1 cellular context compared by ENCODE assay signal in genomic region chr17:38509008-38509771, GRCh38.
TF ChIP-seq lines count a peak whose summit lies in the region.

No MANE protein-coding gene starts in this region.

TF ChIP-seq in HepG2, 621 proteins besides CTCF, POLR2A, EP300 and RAD21 (continued from another document and continues in another):
- TF ChIP-seq SAP130 (CRISPR knock-in tag; IDR thresholded peaks at IDR 0.05; ENCODE audit: low read depth) (peak; percentile 37; the same call in 1 of the 2 replicates), ZNF644 (CRISPR knock-in tag; IDR thresholded peaks at IDR 0.05; ENCODE audit: low read depth) (no peak), KAT2B (IDR thresholded peaks at IDR 0.05; ENCODE audit: borderline replicate concordance, low read depth, low read length) (no peak), SNAPC4 (CRISPR knock-in tag; IDR thresholded peaks at IDR 0.05) (no peak), HOXA3 (CRISPR knock-in tag; IDR thresholded peaks at IDR 0.05) (peak; percentile 24; the same call in 1 of the 2 replicates), ZNF230 (CRISPR knock-in tag; IDR thresholded peaks at IDR 0.05) (0 out of 2 replicates have a peak, but pooled peaks have one; percentile 12), ATF4 (CRISPR knock-in tag; IDR thresholded peaks at IDR 0.05) (peak in 1 of 2 experiments; percentile 51; a peak in 1 of 4 replicates), ZNF30 (CRISPR knock-in tag; IDR thresholded peaks at IDR 0.05) (0 out of 2 replicates have a peak, but pooled peaks have one; percentile 60), MAX (IDR thresholded peaks at IDR 0.05) (no peak), NCOA2 (CRISPR knock-in tag; IDR thresholded peaks at IDR 0.05) (peak; percentile 30; the same call in 1 of the 2 replicates), NFE2 (CRISPR knock-in tag; IDR thresholded peaks at IDR 0.05) (no peak), ZBTB3 (CRISPR knock-in tag; IDR thresholded peaks at IDR 0.05; ENCODE audit: borderline replicate concordance, low read depth) (no peak), NR0B2 (CRISPR knock-in tag; IDR thresholded peaks at IDR 0.05) (no peak), ZNF580 (CRISPR knock-in tag; IDR thresholded peaks at IDR 0.05; ENCODE audit: borderline replicate concordance, low read depth) (peak; percentile 62; the same call in 1 of the 2 replicates), FOXA3 (CRISPR knock-in tag; IDR thresholded peaks at IDR 0.05) (0 out of 2 replicates have a peak, but pooled peaks have one; percentile 9), KMT2A (CRISPR knock-in tag; IDR thresholded peaks at IDR 0.05) (0 out of 2 replicates have a peak, but pooled peaks have one; percentile 31), TGIF2 (CRISPR knock-in tag; IDR thresholded peaks at IDR 0.05) (no peak), EZH2 (conservative IDR thresholded peaks at IDR 0.05; ENCODE audit: low read depth, low read length) (peak; percentile 12; the same call in 1 of the 2 replicates), HOMEZ (CRISPR knock-in tag; IDR thresholded peaks at IDR 0.05; ENCODE audit: low read depth) (no peak), ZNF414 (CRISPR knock-in tag; IDR thresholded peaks at IDR 0.05) (peak; percentile 72; the same call in 1 of the 2 replicates), POLR2AphosphoS2 (IDR thresholded peaks at IDR 0.05; ENCODE audit: low read depth, low read length) (no peak), CERS6 (CRISPR knock-in tag; IDR thresholded peaks at IDR 0.05) (0 out of 2 replicates have a peak, but pooled peaks have one; percentile 27), MXD3 (CRISPR knock-in tag; IDR thresholded peaks at IDR 0.05) (0 out of 2 replicates have a peak, but pooled peaks have one; percentile 35), CSRNP1 (CRISPR knock-in tag; IDR thresholded peaks at IDR 0.05) (no peak), ZNF44 (CRISPR knock-in tag; IDR thresholded peaks at IDR 0.05) (0 out of 2 replicates have a peak, but pooled peaks have one; percentile 19), ZNF629 (CRISPR knock-in tag; conservative IDR thresholded peaks at IDR 0.05) (no peak), ZNF550 (CRISPR knock-in tag; IDR thresholded peaks at IDR 0.05; ENCODE audit: borderline replicate concordance) (no peak), NFIC (IDR thresholded peaks at IDR 0.05; ENCODE audit: low read length) (no peak), SMAD3 (CRISPR knock-in tag; IDR thresholded peaks at IDR 0.05) (no peak), ZNF605 (CRISPR knock-in tag; IDR thresholded peaks at IDR 0.05) (no peak; the same call in 1 of the 2 replicates), ETV5 (CRISPR knock-in tag; IDR thresholded peaks at IDR 0.05; ENCODE audit: borderline replicate concordance) (0 out of 2 replicates have a peak, but pooled peaks have one; percentile 21), ZNF674 (CRISPR knock-in tag; IDR thresholded peaks at IDR 0.05; ENCODE audit: low read depth) (0 out of 2 replicates have a peak, but pooled peaks have one; percentile 37), ZBED4 (CRISPR knock-in tag; IDR thresholded peaks at IDR 0.05; ENCODE audit: borderline replicate concordance) (0 out of 2 replicates have a peak, but pooled peaks have one; percentile 20), ZNF264 (CRISPR knock-in tag; IDR thresholded peaks at IDR 0.05) (no peak), ZNF607 (CRISPR knock-in tag; IDR thresholded peaks at IDR 0.05; ENCODE audit: borderline replicate concordance) (no peak), CENPT (CRISPR knock-in tag; IDR thresholded peaks at IDR 0.05; ENCODE audit: low read depth) (no peak), ZFP1 (CRISPR knock-in tag; IDR thresholded peaks at IDR 0.05) (no peak)
